Comparison of ENCODE assay signal across 16 cellular contexts in genomic region chr12:104294845-104295674, GRCh38. TPM values are rescaled to one million over a fixed set of nuclear protein-coding genes. Genes with fewer than 3 reads are reported as not detected.
DNase-seq lines count a peak whose midpoint lies in the region; ATAC-seq and TF ChIP-seq lines count a peak whose summit lies in the region.
"Had no signal": no experiment of that assay in that cellular context is flagged by ENCODE, and none has a peak within 500 bp of the region (broad histone marks: within the 10 kb centered on the region; RNA-seq: fewer than 3 reads in every experiment).

No MANE protein-coding gene starts in this region.

- H3K4me3 Mint-ChIP-seq in stimulated activated naive CD8-positive, alpha-beta T cell treated with anti-CD3 and anti-CD28 coated beads, Interleukin-15, Interleukin-2, amounts not matched to agents 100 ng/mL and 50 ng/mL, for 24 hours: no peak overlapping the region
- H3K4me3 Mint-ChIP-seq: T-cell had no signal

- H3K4me3 ChIP-seq in adipocyte (ENCODE audit: low read length) (peak overlapping the region; percentile 26), right lobe of liver (no peak overlapping the region), upper lobe of left lung (no peak overlapping the region), spleen (no peak overlapping the region)
- H3K4me3 ChIP-seq: lung, pancreas had no signal

- H3K9me3 ChIP-seq in adipocyte (ENCODE audit: control insufficient read depth, low read length): no peaks in the 10 kb centered on the region
- no peaks in the 10 kb centered on the region for H3K9me3 ChIP-seq in right lobe of liver
- no peaks in the 10 kb centered on the region for H3K9me3 ChIP-seq in upper lobe of left lung
- H3K9me3 ChIP-seq in spleen: no peaks in the 10 kb centered on the region
- H3K9me3 ChIP-seq: esophagus squamous epithelium, pancreas had no signal

- no peak for TF ChIP-seq EP300 in upper lobe of left lung (IDR thresholded peaks at IDR 0.05)

- peaks cover 19% of the 10 kb centered on the region for H3K4me1 Mint-ChIP-seq in stimulated activated naive CD8-positive, alpha-beta T cell treated with anti-CD3 and anti-CD28 coated beads, Interleukin-15, Interleukin-2, amounts not matched to agents 100 ng/mL and 50 ng/mL, for 24 hours (ENCODE audit: low read depth)

- H3K27ac ChIP-seq in right lobe of liver (no peak overlapping the region), upper lobe of left lung (no peak overlapping the region), spleen (no peak overlapping the region)
- H3K27ac ChIP-seq: pancreas had no signal

- 75% methylated on average over 9 of the region's 9 CpGs for WGBS in right lobe of liver (ENCODE audit: insufficient coverage, low coverage, low lambda C conversion rate, missing lambda C conversion rate)
- WGBS in upper lobe of left lung, 2 donors: 72 to 76% methylated on average over 9 of the region's 9 CpGs
- 75 to 81% (median 76%) methylated on average over 9 of the region's 9 CpGs for WGBS in spleen, 5 donors

- TF ChIP-seq POLR2A in right lobe of liver (IDR thresholded peaks at IDR 0.05) (no peak), upper lobe of left lung (IDR thresholded peaks at IDR 0.05) (no peak), spleen (IDR thresholded peaks at IDR 0.05) (no peak)

- no peaks in the 10 kb centered on the region for H3K27me3 Mint-ChIP-seq in stimulated activated naive CD8-positive, alpha-beta T cell treated with anti-CD3 and anti-CD28 coated beads, Interleukin-15, Interleukin-2, amounts not matched to agents 100 ng/mL and 50 ng/mL, for 24 hours
- H3K27me3 Mint-ChIP-seq: T-cell had no signal

- H3K36me3 ChIP-seq in adipocyte (ENCODE audit: control insufficient read depth, insufficient read depth, low read length, severe bottlenecking) (peaks cover 92% of the 10 kb centered on the region), right lobe of liver (peaks cover 0 to 47% (median 23%) of the 10 kb centered on the region in 4 donors), upper lobe of left lung (peaks cover 11 to 93% (median 39%) of the 10 kb centered on the region in 4 donors), spleen (peaks cover 0 to 100% (median 11%) of the 10 kb centered on the region in 6 donors)

- H3K9me3 Mint-ChIP-seq in stimulated activated naive CD8-positive, alpha-beta T cell treated with anti-CD3 and anti-CD28 coated beads, Interleukin-15, Interleukin-2, amounts not matched to agents 100 ng/mL and 50 ng/mL, for 24 hours: no peaks in the 10 kb centered on the region
- H3K9me3 Mint-ChIP-seq: T-cell had no signal

- intact Hi-C loops in right lobe of liver (cut with DNase I) (no loop called here), spleen (cut with DNase I; ENCODE audit: low total_unique reads) (no loop called here)

- no peak for DNase-seq in stimulated activated naive CD8-positive, alpha-beta T cell treated with anti-CD3 and anti-CD28 coated beads, Interleukin-15, Interleukin-2, amounts not matched to agents 100 U/mL and 50 U/mL, for 24 hours
- DNase-seq in adipocyte (ENCODE audit: low read depth) (peak; percentile 18), right lobe of liver (no peak), NCI-H526 treated with DMSO at 0.1 percent for 48 hours (lab: John Stamatoyannopoulos, UW) (no peak), upper lobe of left lung (no peak), spleen (no peak)
- DNase-seq: activated CD4-positive, alpha-beta T cell treated with anti-CD3 and anti-CD28 coated beads, Interleukin-2, amount 50 U/mL, for 1 hour; activated gamma-delta T cell; esophagus squamous epithelium; NCI-H1092; NCI-H446 treated with DMSO at 0.1 percent for 48 hours; T-cell had no signal

- H3K36me3 Mint-ChIP-seq in stimulated activated naive CD8-positive, alpha-beta T cell treated with anti-CD3 and anti-CD28 coated beads, Interleukin-15, Interleukin-2, amounts not matched to agents 100 ng/mL and 50 ng/mL, for 24 hours (ENCODE audit: low read depth): peaks cover 68% of the 10 kb centered on the region

- no peaks in the 10 kb centered on the region for H3K27me3 ChIP-seq in adipocyte (replicated peaks; ENCODE audit: control insufficient read depth, insufficient read depth, low read length)
- H3K27me3 ChIP-seq in right lobe of liver: no peaks in the 10 kb centered on the region
- no peaks in the 10 kb centered on the region for H3K27me3 ChIP-seq in upper lobe of left lung
- H3K27me3 ChIP-seq in spleen (replicated peaks in 1 of 7): no peaks in the 10 kb centered on the region
- H3K27me3 ChIP-seq: esophagus squamous epithelium, pancreas had no signal

- peak overlapping the region; percentile 24 for H3K27ac Mint-ChIP-seq in stimulated activated naive CD8-positive, alpha-beta T cell treated with anti-CD3 and anti-CD28 coated beads, Interleukin-15, Interleukin-2, amounts not matched to agents 100 ng/mL and 50 ng/mL, for 24 hours
- H3K27ac Mint-ChIP-seq: T-cell had no signal

- no peak for ATAC-seq in stimulated activated naive CD8-positive, alpha-beta T cell treated with anti-CD3 and anti-CD28 coated beads, Interleukin-15, Interleukin-2, amounts not matched to agents 100 U/mL and 50 U/mL, for 24 hours
- peak in 3 of 4 donors; percentile 12 to 25 (median 22) for ATAC-seq in right lobe of liver
- no peak for ATAC-seq in upper lobe of left lung (ENCODE audit: low FRiP score in 2 of 2)
- ATAC-seq in HG02588 (IDR thresholded peaks at IDR 0.05; ENCODE audit: unreplicated experiment): no peak
- ATAC-seq: pancreas, T-cell had no signal

- peaks cover 58% of the 10 kb centered on the region for H3K4me1 ChIP-seq in adipocyte (ENCODE audit: control insufficient read depth, insufficient read depth, low read length)
- H3K4me1 ChIP-seq in right lobe of liver: peaks cover 0 to 39% (median 5%) of the 10 kb centered on the region in 4 donors
- H3K4me1 ChIP-seq in upper lobe of left lung: peaks cover 42 to 91% (median 59%) of the 10 kb centered on the region in 4 donors
- peaks cover 2 to 81% (median 21%) of the 10 kb centered on the region in 6 donors for H3K4me1 ChIP-seq in spleen

- peak overlapping the region; percentile 56 for H3K9ac ChIP-seq in adipocyte (ENCODE audit: low read length)

- TF ChIP-seq CTCF in right lobe of liver (IDR thresholded peaks at IDR 0.05) (no peak), upper lobe of left lung (IDR thresholded peaks at IDR 0.05) (no peak), spleen (IDR thresholded peaks at IDR 0.05 in 8 of 11, conservative IDR thresholded peaks at IDR 0.05 in 3 of 11) (no peak)

RNA-seq across cellular contexts. Expression of gene EID3, which starts 8.5 kb away (rescaled TPM):
- total RNA-seq in right lobe of liver (1 to 10 TPM; 1.1 to 7.3 (median 1.4) TPM), upper lobe of left lung (10 to 100 TPM in 3 of 6 donors, 1 to 10 TPM in 3; 2.5 to 62.9 (median 13.9) TPM), spleen (10 to 100 TPM in 2 of 7 donors, 1 to 10 TPM in 5; 4.4 to 20.8 (median 7.4) TPM)
- polyA plus RNA-seq in spleen: 1 to 10 TPM; 2.4 to 4.2 (median 3.5) TPM

Comparison
In these comparisons a context has a peak if more than half of its experiments do, and no peak if none do; other contexts are left out.
1. ATAC-seq: peak in right lobe of liver (3 of 4); none in stimulated activated naive CD8-positive, alpha-beta T cell treated with anti-CD3 and anti-CD28 coated beads, Interleukin-15, Interleukin-2, amounts not matched to agents 100 U/mL and 50 U/mL, for 24 hours (single experiment), upper lobe of left lung (0 of 2) and HG02588 (single experiment).